ENCODE assay signal across 8 cellular contexts in the genomic region with DNA sequence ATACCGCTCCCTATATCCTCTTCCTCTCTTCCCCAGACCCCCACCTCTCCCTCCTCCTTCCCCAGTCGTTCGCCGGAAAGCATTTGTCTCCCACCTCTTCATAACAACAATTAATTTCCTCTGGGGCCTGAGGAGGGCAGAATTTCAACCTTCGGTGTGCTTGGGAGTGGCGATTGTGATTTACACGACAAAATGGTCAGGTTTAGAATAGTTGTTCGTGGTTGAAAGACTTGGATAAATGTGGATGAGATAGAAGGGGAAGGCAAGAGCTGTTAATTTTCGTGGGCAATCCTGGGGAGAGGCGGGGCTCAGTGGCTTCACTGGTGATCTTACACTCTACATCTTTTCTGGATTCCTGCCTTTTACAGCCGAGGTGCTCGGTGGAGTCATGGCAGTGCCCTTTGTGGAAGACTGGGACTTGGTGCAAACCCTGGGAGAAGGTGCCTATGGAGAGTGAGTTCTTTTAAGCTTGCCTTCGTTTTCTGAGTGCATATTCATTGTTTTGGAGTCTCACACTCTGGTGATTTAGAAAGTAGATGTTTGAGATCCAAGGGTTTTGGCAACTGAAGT. TPM values are rescaled to one million over a fixed set of nuclear protein-coding genes. Genes with fewer than 3 reads are reported as not detected.
DNase-seq lines count a peak whose midpoint lies in the region; ATAC-seq, FAIRE-seq and TF ChIP-seq lines count a peak whose summit lies in the region.

No MANE protein-coding gene starts in this region.

- H3K27me3 ChIP-seq in brain microvascular endothelial cell (replicated peaks) (no peaks in the 10 kb centered on the region), stomach (no peaks in the 10 kb centered on the region)

- DNase-seq in AG09309 (ENCODE audit: low read depth): no peak
- DNase-seq in GM12892 (ENCODE audit: insufficient read length): peak; percentile 12
- DNase-seq in NOMO-1 (lab: John Stamatoyannopoulos, UW; ENCODE audit: unreplicated experiment in 2 of 2): peak; percentile 69 to 74
- no peak for DNase-seq in brain microvascular endothelial cell
- peak; percentile 92 for DNase-seq in left kidney (ENCODE audit: low read depth, low spot score)
- no peak for DNase-seq in stomach
- no peak for DNase-seq in middle frontal gyrus (ENCODE audit: extremely low spot score, low spot score)

- TF ChIP-seq CTCF in AG09309 (IDR thresholded peaks at IDR 0.05; ENCODE audit: control insufficient read depth, insufficient read depth, low read depth, low read length, missing control alignments): peak; percentile 47
- TF ChIP-seq CTCF in brain microvascular endothelial cell (IDR thresholded peaks at IDR 0.05; ENCODE audit: low read depth, low read length, missing control alignments): peak; percentile 65
- no peak for TF ChIP-seq CTCF in stomach (IDR thresholded peaks at IDR 0.05)

- H3K4me3 ChIP-seq in AG09309 (ENCODE audit: control insufficient read depth, low read depth, low read length) (peak overlapping the region; percentile 84), brain microvascular endothelial cell (ENCODE audit: low read depth, low read length) (peak overlapping the region; percentile 77), stomach (peak overlapping the region; percentile 65 to 97 (median 76))

- in situ Hi-C loops in brain microvascular endothelial cell (cut with HindIII; ENCODE audit: low pct_ligation_motif_present, low sequenced_read_pairs): no loop called here

- FAIRE-seq in GM12892 (lab: Jason Lieb, UNC): peak; percentile 50

- WGBS in stomach, 5 donors: 0 to 1% (median 0%) methylated on average over 13 of the region's 13 CpGs

- TF ChIP-seq POLR2A in GM12892 (IDR thresholded peaks at IDR 0.05; ENCODE audit: low read depth, low read length) (no peak), stomach (IDR thresholded peaks at IDR 0.05) (no peak)

- H3K9me3 ChIP-seq in stomach: no peaks in the 10 kb centered on the region

- peak overlapping the region; percentile 88 for H3K27ac ChIP-seq in brain microvascular endothelial cell
- peak overlapping the region; percentile 90 to 97 (median 96) for H3K27ac ChIP-seq in stomach

- peak; percentile 31 for ATAC-seq in HG02885 (IDR thresholded peaks at IDR 0.05; ENCODE audit: poor library complexity, unreplicated experiment)

- no peak for TF ChIP-seq EP300 in stomach (IDR thresholded peaks at IDR 0.05)

- intact Hi-C loops in stomach (cut with DNase I; ENCODE audit: low total_unique reads): no loop called here

- H3K36me3 ChIP-seq in brain microvascular endothelial cell (replicated peaks) (peaks cover 3% of the 10 kb centered on the region), stomach (peaks cover 0 to 18% (median 9%) of the 10 kb centered on the region in 4 donors)

- H3K4me1 ChIP-seq in stomach: peaks cover 14 to 34% (median 24%) of the 10 kb centered on the region in 4 donors

RNA-seq across cellular contexts. Expression of gene CHEK1, which starts 1.5 kb away (rescaled TPM):
- polyA plus RNA-seq in GM12892 (2012; ENCODE audit: missing spikeins): 36.5 TPM
- 10 to 100 TPM in 1 of 5 donors, 1 to 10 TPM in 2, under 1 TPM in 1, not detected in 1; 0.14 to 19.3 (median 1.2) TPM for total RNA-seq in stomach
- polyA plus RNA-seq in stomach: 1 to 10 TPM; 3.4 to 5.2 (median 5.2) TPM

RNA-seq across cellular contexts. Expression of gene STT3A, which starts 33.8 kb away (rescaled TPM):
- polyA plus RNA-seq in GM12892 (2012; ENCODE audit: missing spikeins): 75.7 TPM
- 100 to 1,000 TPM in 1 of 5 donors, 10 to 100 TPM in 4; 19.4 to 113 (median 60.1) TPM for total RNA-seq in stomach
- 10 to 100 TPM; 24.3 to 35.6 (median 29.9) TPM for polyA plus RNA-seq in stomach

RNA-seq across cellular contexts. Expression of gene ACRV1, which starts 54.2 kb away (rescaled TPM):
- polyA plus RNA-seq in GM12892 (2012; ENCODE audit: missing spikeins): 0.30 TPM
- total RNA-seq in stomach: not detected
- not detected for polyA plus RNA-seq in stomach

RNA-seq across cellular contexts. Expression of gene EI24, which starts 57.2 kb away (rescaled TPM):
- 43.3 TPM for polyA plus RNA-seq in GM12892 (2012; ENCODE audit: missing spikeins)
- total RNA-seq in stomach: 100 to 1,000 TPM in 4 of 5 donors, 10 to 100 TPM in 1; 52.5 to 169 (median 106) TPM
- polyA plus RNA-seq in stomach: 10 to 100 TPM; 42.8 to 70.1 (median 61.4) TPM

Comparison
In these comparisons a context has a peak if more than half of its experiments do, and no peak if none do; other contexts are left out.
1. DNase-seq: peak in GM12892 (single experiment), NOMO-1 (2 of 2) and left kidney (single experiment); none in AG09309 (single experiment), brain microvascular endothelial cell (single experiment), stomach (single experiment) and middle frontal gyrus (single experiment).
2. CTCF ChIP-seq: peak in AG09309 (single experiment) and brain microvascular endothelial cell (single experiment); none in stomach (0 of 7).
3. Peak in every context shown above with its lines, with median percentiles within 50 percentile points of each other: H3K4me3 ChIP-seq.